1 cellular context compared by ENCODE assay signal in genomic region chr19:41373993-41374392, GRCh38.
TF ChIP-seq lines count a peak whose summit lies in the region.

No MANE protein-coding gene starts in this region.

TF ChIP-seq in GM23338, 12 proteins besides CTCF, POLR2A, EP300 and RAD21 (continued from another document):
- TF ChIP-seq ZNF462 (CRISPR knock-in tag; IDR thresholded peaks at IDR 0.05) (no peak), ZNF114 (CRISPR knock-in tag; IDR thresholded peaks at IDR 0.05) (no peak), REST (IDR thresholded peaks at IDR 0.05; ENCODE audit: unreplicated experiment) (no peak)
